8 cellular contexts compared by ENCODE assay signal in the genomic region with DNA sequence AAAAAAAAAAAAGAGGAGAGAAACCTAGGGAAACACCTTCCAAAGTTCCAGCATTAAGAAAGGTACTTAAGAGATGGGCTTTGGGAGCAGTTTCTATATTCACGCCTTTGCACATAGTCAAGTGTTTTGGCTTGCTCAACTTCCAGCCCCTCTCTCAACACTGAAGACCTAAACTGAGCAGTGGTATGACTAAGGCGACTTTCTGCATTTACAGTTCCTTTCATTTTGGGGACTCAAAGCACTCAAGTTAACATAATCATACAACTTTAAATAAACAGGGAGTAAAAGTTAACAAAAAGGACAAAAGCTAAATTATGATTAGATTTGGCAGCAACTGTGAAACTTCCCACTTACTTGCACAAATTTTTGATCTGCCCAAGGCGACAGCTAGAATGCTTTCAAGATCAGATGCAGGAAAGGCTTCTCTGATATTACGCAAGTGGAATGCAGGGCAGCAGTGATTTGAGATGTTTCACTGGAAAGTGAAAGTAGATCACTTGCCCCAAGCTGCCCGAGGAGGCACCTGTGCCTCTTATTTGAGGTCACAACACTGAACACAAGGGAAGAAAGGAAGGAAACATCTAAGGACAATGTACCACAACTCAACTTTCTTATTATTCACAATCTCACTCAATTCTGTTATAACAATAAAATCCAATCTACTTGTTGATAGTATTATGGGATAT.
DNase-seq lines count a peak whose midpoint lies in the region; ATAC-seq lines count a peak whose summit lies in the region.
"Had no signal": no experiment of that assay in that cellular context is flagged by ENCODE, and none has a peak within 500 bp of the region (broad histone marks: within the 10 kb centered on the region; RNA-seq: fewer than 3 reads in every experiment).

No MANE protein-coding gene starts in this region.

- DNase-seq in NCI-H748 (lab: John Stamatoyannopoulos, UW; ENCODE audit: unreplicated experiment) (peak; percentile 59), dermis blood vessel endothelial cell (peak; percentile 75), mucosa of gallbladder (ENCODE audit: low spot score) (no peak)
- peak; percentile 9 for DNase-seq in stimulated activated CD4-positive, alpha-beta T cell treated with anti-CD3 and anti-CD28 coated beads, Interleukin-4, amount 100 ng/mL, for 24 hours
- DNase-seq: gastrocnemius medialis had no signal

- ATAC-seq in GM21360 (IDR thresholded peaks at IDR 0.05; ENCODE audit: unreplicated experiment) (peak; percentile 61), HG03108 (IDR thresholded peaks at IDR 0.05; ENCODE audit: unreplicated experiment) (no peak), GM18502 (IDR thresholded peaks at IDR 0.05; ENCODE audit: poor library complexity, unreplicated experiment) (no peak)
